ENCODE assay signal across 29 cellular contexts in genomic region chr1:27823784-27824183, GRCh38.
"Had no signal": no experiment of that assay in that cellular context is flagged by ENCODE, and none has a peak within 500 bp of the region (broad histone marks: within the 10 kb centered on the region; RNA-seq: fewer than 3 reads in every experiment).

No MANE protein-coding gene starts in this region.

- ATAC-seq: esophagus mucosa; gastrocnemius medialis; heart right ventricle; left cardiac atrium; left lung; left ventricle myocardium superior; naive thymus-derived CD4-positive, alpha-beta T cell had no signal

- H3K4me3 Mint-ChIP-seq: memory B cell; naive thymus-derived CD4-positive, alpha-beta T cell had no signal

- H3K27ac Mint-ChIP-seq: memory B cell had no signal

- FAIRE-seq: colon, endometrium, islet of Langerhans, keratinocyte had no signal

- H3K4me1 Mint-ChIP-seq: memory B cell; naive thymus-derived CD4-positive, alpha-beta T cell had no signal

- H3K4me1 ChIP-seq: esophagus squamous epithelium, gastrocnemius medialis, heart right ventricle, left lung had no signal

- H3K27ac ChIP-seq: coronary artery, dorsolateral prefrontal cortex, epithelial cell of prostate, esophagus squamous epithelium, gastrocnemius medialis, heart right ventricle, left lung had no signal

- H3K27me3 ChIP-seq: dorsolateral prefrontal cortex, esophagus squamous epithelium, gastrocnemius medialis, heart right ventricle, left lung had no signal

- H3K9me3 ChIP-seq: esophagus squamous epithelium, gastrocnemius medialis, heart right ventricle, left lung had no signal

- H3K9me3 Mint-ChIP-seq: memory B cell; naive thymus-derived CD4-positive, alpha-beta T cell had no signal

- DNase-seq: dermis blood vessel endothelial cell; dorsolateral prefrontal cortex; effector CD4-positive, alpha-beta T cell; effector memory CD4-positive, alpha-beta T cell; erythroblast; esophagus squamous epithelium; foreskin fibroblast; foreskin melanocyte; gastrocnemius medialis; glutamatergic neuron; head of caudate nucleus; heart right ventricle; hippocampal formation; left cardiac atrium; left lung; left ventricle myocardium superior; mammary epithelial cell; mesendoderm; midbrain; naive thymus-derived CD4-positive, alpha-beta T cell had no signal

- H3K4me3 ChIP-seq: coronary artery, dorsolateral prefrontal cortex, esophagus squamous epithelium, gastrocnemius medialis, heart right ventricle, left lung, lung had no signal

- H3K27me3 Mint-ChIP-seq: memory B cell; naive thymus-derived CD4-positive, alpha-beta T cell had no signal
